Comparison of ENCODE assay signal across 29 cellular contexts in genomic region chr18:32337347-32337746, GRCh38.
"Had no signal": no experiment of that assay in that cellular context is flagged by ENCODE, and none has a peak within 500 bp of the region (broad histone marks: within the 10 kb centered on the region; RNA-seq: fewer than 3 reads in every experiment).

No MANE protein-coding gene starts in this region.

- H3K9me3 Mint-ChIP-seq: activated CD4-positive, alpha-beta memory T cell treated with anti-CD3 and anti-CD28 coated beads for 36 hours; activated CD4-positive, alpha-beta T cell treated with anti-CD3 and anti-CD28 coated beads, Interleukin-2, amount 10 ng/mL, durations not matched to agents 24 days and 14 days; activated naive CD4-positive, alpha-beta T cell treated with anti-CD3 and anti-CD28 coated beads for 36 hours; activated naive CD4-positive, alpha-beta T cell treated with anti-CD3 and anti-CD28 coated beads, Interleukin-2, amount 50 U/mL, for 24 hours; activated naive CD8-positive, alpha-beta T cell treated with anti-CD3 and anti-CD28 coated beads for 36 hours; activated T-cell treated with anti-CD3 and anti-CD28 coated beads, Interleukin-2, amount 50 U/mL, for 24 hours; activated T-cell treated with anti-CD3 and anti-CD28 coated beads, Interleukin-2, amount 50 U/mL, for 72 hours; central memory CD8-positive, alpha-beta T cell had no signal

- H3K4me3 Mint-ChIP-seq: activated CD4-positive, alpha-beta memory T cell treated with anti-CD3 and anti-CD28 coated beads for 36 hours; activated CD4-positive, alpha-beta T cell treated with anti-CD3 and anti-CD28 coated beads for 36 hours; activated CD4-positive, alpha-beta T cell treated with anti-CD3 and anti-CD28 coated beads, Interleukin-2, amount 10 ng/mL, durations not matched to agents 24 days and 14 days; activated naive CD4-positive, alpha-beta T cell treated with anti-CD3 and anti-CD28 coated beads for 36 hours; activated naive CD4-positive, alpha-beta T cell treated with anti-CD3 and anti-CD28 coated beads, Interleukin-2, amount 50 U/mL, for 24 hours; activated naive CD8-positive, alpha-beta T cell treated with anti-CD3 and anti-CD28 coated beads for 36 hours; activated naive CD8-positive, alpha-beta T cell treated with anti-CD3 and anti-CD28 coated beads, Interleukin-2, amount 50 U/mL, for 24 hours; activated T-cell treated with anti-CD3 and anti-CD28 coated beads, Interleukin-2, amount 50 U/mL, for 24 hours; activated T-cell treated with anti-CD3 and anti-CD28 coated beads, Interleukin-2, amount 50 U/mL, for 72 hours; brain; central memory CD8-positive, alpha-beta T cell had no signal

- H3K4me3 ChIP-seq: adrenal gland, breast epithelium had no signal

- H3K4me1 ChIP-seq: adrenal gland, breast epithelium had no signal

- H3K36me3 Mint-ChIP-seq: activated CD4-positive, alpha-beta memory T cell treated with anti-CD3 and anti-CD28 coated beads for 36 hours; activated naive CD4-positive, alpha-beta T cell treated with anti-CD3 and anti-CD28 coated beads, Interleukin-2, amount 50 U/mL, for 24 hours; activated naive CD8-positive, alpha-beta T cell treated with anti-CD3 and anti-CD28 coated beads for 36 hours had no signal

- H3K36me3 ChIP-seq: adrenal gland, breast epithelium had no signal

- H3K9me3 ChIP-seq: adrenal gland, breast epithelium had no signal

- DNase-seq: activated CD4-positive, alpha-beta memory T cell treated with anti-CD3 and anti-CD28 coated beads for 36 hours; activated CD4-positive, alpha-beta T cell treated with anti-CD3 and anti-CD28 coated beads for 36 hours; activated CD4-positive, alpha-beta T cell treated with anti-CD3 and anti-CD28 coated beads, Interleukin-2, amount 10 ng/mL, durations not matched to agents 24 days and 14 days; activated CD4-positive, CD25-positive, alpha-beta regulatory T cell; activated CD4-positive, CD25-positive, alpha-beta regulatory T cell treated with anti-CD3 and anti-CD28 coated beads, Interleukin-2, amount 50 U/mL, for 72 hours; activated CD8-positive, alpha-beta memory T cell treated with anti-CD3 and anti-CD28 coated beads, Interleukin-2, amount 50 U/mL, for 48 hours; activated effector memory CD4-positive, alpha-beta T cell treated with Interleukin-2 at 50 U/mL for 16 hours; activated naive CD4-positive, alpha-beta T cell treated with anti-CD3 and anti-CD28 coated beads for 36 hours; activated naive CD8-positive, alpha-beta T cell treated with anti-CD3 and anti-CD28 coated beads for 36 hours; activated naive CD8-positive, alpha-beta T cell treated with anti-CD3 and anti-CD28 coated beads, Interleukin-2, amount 50 U/mL, for 24 hours; activated T-cell treated with anti-CD3 and anti-CD28 coated beads for 4 hours; activated T-cell treated with anti-CD3 and anti-CD28 coated beads, Interleukin-2, amount 50 U/mL, for 24 hours; activated T-cell treated with anti-CD3 and anti-CD28 coated beads, Interleukin-2, amount 50 U/mL, for 72 hours; adrenal gland; amygdala; aorta; cortex of kidney; dermis blood vessel endothelial cell; effector CD8-positive, alpha-beta T cell; foreskin fibroblast; head of caudate nucleus; T-helper 2 cell had no signal

- ATAC-seq: activated CD4-positive, alpha-beta T cell treated with anti-CD3 and anti-CD28 coated beads for 36 hours; activated naive CD8-positive, alpha-beta T cell treated with anti-CD3 and anti-CD28 coated beads, Interleukin-2, amount 50 U/mL, for 24 hours; activated T-cell treated with anti-CD3 and anti-CD28 coated beads, Interleukin-2, amount 50 U/mL, for 72 hours; esophagus mucosa had no signal

- H3K27ac ChIP-seq: adrenal gland, breast epithelium had no signal

- H3K27ac Mint-ChIP-seq: activated CD4-positive, alpha-beta memory T cell treated with anti-CD3 and anti-CD28 coated beads for 36 hours; activated CD4-positive, alpha-beta T cell treated with anti-CD3 and anti-CD28 coated beads for 36 hours; activated CD4-positive, alpha-beta T cell treated with anti-CD3 and anti-CD28 coated beads, Interleukin-2, amount 10 ng/mL, durations not matched to agents 24 days and 14 days; activated naive CD4-positive, alpha-beta T cell treated with anti-CD3 and anti-CD28 coated beads for 36 hours; activated naive CD4-positive, alpha-beta T cell treated with anti-CD3 and anti-CD28 coated beads, Interleukin-2, amount 50 U/mL, for 24 hours; activated naive CD8-positive, alpha-beta T cell treated with anti-CD3 and anti-CD28 coated beads for 36 hours; activated naive CD8-positive, alpha-beta T cell treated with anti-CD3 and anti-CD28 coated beads, Interleukin-2, amount 50 U/mL, for 24 hours; activated T-cell treated with anti-CD3 and anti-CD28 coated beads, Interleukin-2, amount 50 U/mL, for 24 hours; activated T-cell treated with anti-CD3 and anti-CD28 coated beads, Interleukin-2, amount 50 U/mL, for 72 hours; brain had no signal

- H3K27me3 Mint-ChIP-seq: activated CD4-positive, alpha-beta memory T cell treated with anti-CD3 and anti-CD28 coated beads for 36 hours; activated naive CD4-positive, alpha-beta T cell treated with anti-CD3 and anti-CD28 coated beads, Interleukin-2, amount 50 U/mL, for 24 hours; activated naive CD8-positive, alpha-beta T cell treated with anti-CD3 and anti-CD28 coated beads for 36 hours; brain; central memory CD8-positive, alpha-beta T cell had no signal

- FAIRE-seq: colon, frontal cortex had no signal

- H3K27me3 ChIP-seq: adrenal gland, breast epithelium had no signal

- H3K4me1 Mint-ChIP-seq: activated CD4-positive, alpha-beta T cell treated with anti-CD3 and anti-CD28 coated beads for 36 hours; activated CD4-positive, alpha-beta T cell treated with anti-CD3 and anti-CD28 coated beads, Interleukin-2, amount 10 ng/mL, durations not matched to agents 24 days and 14 days; activated naive CD4-positive, alpha-beta T cell treated with anti-CD3 and anti-CD28 coated beads, Interleukin-2, amount 50 U/mL, for 24 hours; activated naive CD8-positive, alpha-beta T cell treated with anti-CD3 and anti-CD28 coated beads for 36 hours; activated naive CD8-positive, alpha-beta T cell treated with anti-CD3 and anti-CD28 coated beads, Interleukin-2, amount 50 U/mL, for 24 hours; brain; central memory CD8-positive, alpha-beta T cell had no signal
